Comparison of ENCODE assay signal across 12 cellular contexts in genomic region chr3:5058463-5058862, GRCh38.
DNase-seq lines count a peak whose midpoint lies in the region; ATAC-seq and TF ChIP-seq lines count a peak whose summit lies in the region.
"Had no signal": no experiment of that assay in that cellular context is flagged by ENCODE, and none has a peak within 500 bp of the region (broad histone marks: within the 10 kb centered on the region; RNA-seq: fewer than 3 reads in every experiment).

No MANE protein-coding gene starts in this region.

- peak overlapping the region; percentile 39 for H3K27ac Mint-ChIP-seq in MCF 10A (ENCODE audit: low read depth, unreplicated experiment)
- no peak overlapping the region for H3K27ac Mint-ChIP-seq in T-helper 2 cell treated with Interferon-gamma antibody and Interleukin-4, amounts not matched to agents 5 μg/mL and 100 μg/mL, for 36 hours
- H3K27ac Mint-ChIP-seq: GM23338 had no signal

- in situ Hi-C loops in astrocyte of the spinal cord (cut with HindIII; ENCODE audit: low sequenced_read_pairs) = no loop called here

- no peaks in the 10 kb centered on the region for H4K20me1 ChIP-seq in hepatocyte (ENCODE audit: insufficient read depth, poor library complexity, severe bottlenecking)

- H2AFZ ChIP-seq in hepatocyte = no peak overlapping the region
- H2AFZ ChIP-seq: GM23338 had no signal

- no peaks in the 10 kb centered on the region for H3K79me2 ChIP-seq in hepatocyte

- BruUV-seq in MCF 10A (replicated peaks; lab: Mats Ljungman, UMichigan) = no TSS peak

- no peak for ATAC-seq in lower lobe of right lung

- H3K4me3 Mint-ChIP-seq in MCF 10A (ENCODE audit: unreplicated experiment) = no peak overlapping the region
- H3K4me3 Mint-ChIP-seq in T-helper 2 cell treated with Interferon-gamma antibody and Interleukin-4, amounts not matched to agents 5 μg/mL and 100 μg/mL, for 36 hours = no peak overlapping the region
- H3K4me3 Mint-ChIP-seq: GM23338 had no signal

- TF ChIP-seq CTCF in MCF 10A (IDR thresholded peaks at IDR 0.05; ENCODE audit: unreplicated experiment) = no peak
- no peak for TF ChIP-seq CTCF in breast epithelium (IDR thresholded peaks at IDR 0.05)
- TF ChIP-seq CTCF in astrocyte of the spinal cord (IDR thresholded peaks at IDR 0.05; ENCODE audit: low read depth, low read length) = no peak
- no peak for TF ChIP-seq CTCF in hepatocyte (IDR thresholded peaks at IDR 0.05; ENCODE audit: poor library complexity)
- TF ChIP-seq CTCF in uterus (IDR thresholded peaks at IDR 0.05) = no peak
- TF ChIP-seq CTCF in lower lobe of right lung (IDR thresholded peaks at IDR 0.05) = no peak
- no peak for TF ChIP-seq CTCF in testis (IDR thresholded peaks at IDR 0.05)

- no peak overlapping the region for H3K4me2 ChIP-seq in hepatocyte
- H3K4me2 ChIP-seq: GM23338 had no signal

- H3K36me3 ChIP-seq in breast epithelium (no peaks in the 10 kb centered on the region), hepatocyte (replicated peaks; ENCODE audit: insufficient read depth, low read depth) (no peaks in the 10 kb centered on the region), uterus (no peaks in the 10 kb centered on the region), lower lobe of right lung (no peaks in the 10 kb centered on the region), testis (ENCODE audit: low read depth, missing control alignments) (no peaks in the 10 kb centered on the region)
- H3K36me3 ChIP-seq: transverse colon had no signal

- no peaks in the 10 kb centered on the region for H3K9me3 ChIP-seq in breast epithelium
- no peaks in the 10 kb centered on the region for H3K9me3 ChIP-seq in hepatocyte (ENCODE audit: low read depth)
- no peaks in the 10 kb centered on the region for H3K9me3 ChIP-seq in uterus
- no peaks in the 10 kb centered on the region for H3K9me3 ChIP-seq in lower lobe of right lung
- no peaks in the 10 kb centered on the region for H3K9me3 ChIP-seq in testis
- H3K9me3 ChIP-seq: transverse colon had no signal

- peaks cover 6% of the 10 kb centered on the region for H3K36me3 Mint-ChIP-seq in MCF 10A (ENCODE audit: insufficient read depth, unreplicated experiment)
- no peaks in the 10 kb centered on the region for H3K36me3 Mint-ChIP-seq in T-helper 2 cell treated with Interferon-gamma antibody and Interleukin-4, amounts not matched to agents 5 μg/mL and 100 μg/mL, for 36 hours (ENCODE audit: low read depth)

- no peaks in the 10 kb centered on the region for H3K27me3 ChIP-seq in breast epithelium
- H3K27me3 ChIP-seq in hepatocyte = no peaks in the 10 kb centered on the region
- H3K27me3 ChIP-seq in uterus = no peaks in the 10 kb centered on the region
- no peaks in the 10 kb centered on the region for H3K27me3 ChIP-seq in lower lobe of right lung (ENCODE audit: low read depth)
- no peaks in the 10 kb centered on the region for H3K27me3 ChIP-seq in testis
- H3K27me3 ChIP-seq: transverse colon had no signal

- peaks cover 17% of the 10 kb centered on the region for H3K4me1 Mint-ChIP-seq in MCF 10A (ENCODE audit: insufficient read depth, unreplicated experiment)
- peaks cover 18% of the 10 kb centered on the region for H3K4me1 Mint-ChIP-seq in T-helper 2 cell treated with Interferon-gamma antibody and Interleukin-4, amounts not matched to agents 5 μg/mL and 100 μg/mL, for 36 hours (ENCODE audit: low read depth)
- H3K4me1 Mint-ChIP-seq: GM23338 had no signal

- CTCF ChIA-PET in MCF 10A (lab: Yijun Ruan, JAX) = interaction anchor here (0.5 to 5.0 kb wide), 28 partner anchors 9 to 1693 kb away, joined by 3 to 89 read pairs (median 4); no protein-coding TSS in a partner anchor

- H3K9me2 ChIP-seq in hepatocyte (replicated peaks; ENCODE audit: insufficient read depth) = no peaks in the 10 kb centered on the region

- H3K4me1 ChIP-seq in breast epithelium (no peaks in the 10 kb centered on the region), hepatocyte (ENCODE audit: insufficient read depth) (peaks cover 2% of the 10 kb centered on the region), uterus (peaks cover under 1 to 2% of the 10 kb centered on the region in 2 donors), lower lobe of right lung (peaks cover 17% of the 10 kb centered on the region), testis (no peaks in the 10 kb centered on the region)

- TF ChIP-seq POLR2A in breast epithelium (IDR thresholded peaks at IDR 0.05) (no peak), uterus (IDR thresholded peaks at IDR 0.05) (no peak), testis (IDR thresholded peaks at IDR 0.05) (no peak)

- no peaks in the 10 kb centered on the region for H3K9me3 Mint-ChIP-seq in MCF 10A (ENCODE audit: unreplicated experiment)
- H3K9me3 Mint-ChIP-seq in T-helper 2 cell treated with Interferon-gamma antibody and Interleukin-4, amounts not matched to agents 5 μg/mL and 100 μg/mL, for 36 hours = no peaks in the 10 kb centered on the region
- H3K9me3 Mint-ChIP-seq: GM23338 had no signal

- intact Hi-C loops in MCF 10A (cut with micrococcal nuclease) (loop anchor here (1.0 to 5.0 kb wide), 3 partner anchors 336 to 706 kb away; no protein-coding TSS in a partner anchor), breast epithelium (cut with DNase I; ENCODE audit: low total_unique reads) (no loop called here), uterus (cut with DNase I; ENCODE audit: low total_unique reads) (loop anchor here (10.0 kb wide), 1 partner anchor 344 kb away; no protein-coding TSS in a partner anchor), lower lobe of right lung (cut with DNase I) (loop anchor here (10.0 kb wide), 1 partner anchor 344 kb away; no protein-coding TSS in a partner anchor), testis (cut with DNase I; ENCODE audit: low total_unique reads) (loop anchor here (5.0 kb wide), 1 partner anchor 346 kb away; no protein-coding TSS in a partner anchor)

- POLR2A ChIA-PET in MCF 10A (lab: Yijun Ruan, JAX) = interaction anchor here (0.7 to 2.9 kb wide), 12 partner anchors 13 to 347 kb away, joined by 3 to 24 read pairs (median 4); no protein-coding TSS in a partner anchor

- H3K4me3 ChIP-seq in breast epithelium (no peak overlapping the region), astrocyte of the spinal cord (ENCODE audit: low read depth, low read length) (no peak overlapping the region), hepatocyte (no peak overlapping the region), uterus (no peak overlapping the region), lower lobe of right lung (no peak overlapping the region), testis (no peak overlapping the region)
- H3K4me3 ChIP-seq: GM23338, skin epidermis, transverse colon had no signal

- DNase-seq in MCF 10A (ENCODE audit: unreplicated experiment) (peak; percentile 49), breast epithelium (ENCODE audit: low spot score in 2 of 2) (no peak), astrocyte of the spinal cord (ENCODE audit: low read depth, low spot score) (peak; percentile 72), hepatocyte (ENCODE audit: low spot score) (peak; percentile 44), uterus (no peak), lower lobe of right lung (no peak), testis (no peak)
- no peak for DNase-seq in T-helper 2 cell treated with Interferon-gamma antibody and Interleukin-4, amounts not matched to agents 5 μg/mL and 100 μg/mL, for 36 hours (ENCODE audit: low spot score)
- DNase-seq: NCI-H187 had no signal

- H3K27me3 Mint-ChIP-seq in MCF 10A (ENCODE audit: insufficient read depth, unreplicated experiment) = peaks cover 11% of the 10 kb centered on the region
- H3K27me3 Mint-ChIP-seq in T-helper 2 cell treated with Interferon-gamma antibody and Interleukin-4, amounts not matched to agents 5 μg/mL and 100 μg/mL, for 36 hours (ENCODE audit: low read depth) = peaks cover 8% of the 10 kb centered on the region

- H3K27ac ChIP-seq in breast epithelium (peak overlapping the region in 1 of 2 donors; percentile 20), hepatocyte (peak overlapping the region; percentile 57), uterus (peak overlapping the region; percentile 13 to 42), lower lobe of right lung (no peak overlapping the region), testis (no peak overlapping the region)
- H3K27ac ChIP-seq: transverse colon had no signal

Comparison
In these comparisons a context has a peak if more than half of its experiments do, and no peak if none do; other contexts are left out.
1. DNase-seq: peak in MCF 10A (single experiment), astrocyte of the spinal cord (single experiment) and hepatocyte (single experiment); none in breast epithelium (0 of 2), uterus (0 of 2), T-helper 2 cell treated with Interferon-gamma antibody and Interleukin-4, amounts not matched to agents 5 μg/mL and 100 μg/mL, for 36 hours (single experiment), lower lobe of right lung (single experiment) and testis (single experiment).
2. H3K27ac ChIP-seq: peak in hepatocyte (single experiment) and uterus (2 of 2); none in lower lobe of right lung (single experiment) and testis (0 of 2).